In the genomic region with DNA sequence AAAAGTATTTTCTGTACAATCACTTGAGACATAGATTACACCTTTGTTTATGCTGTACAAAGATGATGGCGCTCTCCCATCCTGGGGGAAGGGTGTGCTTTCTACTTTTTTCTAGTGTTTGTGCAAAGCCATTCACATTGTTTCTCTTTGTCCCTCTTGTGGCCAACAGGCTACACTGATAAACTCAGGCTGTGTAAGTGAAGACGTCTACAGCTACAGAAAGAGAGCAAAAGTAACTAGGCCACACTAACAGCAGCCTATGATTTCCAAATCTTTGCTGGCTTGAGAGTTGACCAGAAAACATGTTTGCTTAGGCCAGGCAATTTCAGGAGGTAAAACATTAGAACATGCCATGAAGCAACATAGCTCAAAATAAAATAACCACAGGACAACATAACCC, we compare ENCODE assay signal across 13 cellular contexts.
DNase-seq lines count a peak whose midpoint lies in the region; ATAC-seq and TF ChIP-seq lines count a peak whose summit lies in the region.
"Had no signal": no experiment of that assay in that cellular context is flagged by ENCODE, and none has a peak within 500 bp of the region (broad histone marks: within the 10 kb centered on the region; RNA-seq: fewer than 3 reads in every experiment).

No MANE protein-coding gene starts in this region.

- H3K27ac ChIP-seq in OCI-LY7 (ENCODE audit: low read depth, low read length, poor library complexity, severe bottlenecking), result no peak overlapping the region
- H3K27ac ChIP-seq: pancreas had no signal

- CTCF ChIA-PET in OCI-LY7 (lab: Charles Lee; ENCODE audit: unreplicated experiment), result no interaction called here

- H3K27me3 ChIP-seq in MG63, result no peaks in the 10 kb centered on the region
- H3K27me3 ChIP-seq: pancreas had no signal

- intact Hi-C loops in OCI-LY7 (cut with micrococcal nuclease; ENCODE audit: unreplicated experiment), result no loop called here

- no TSS peak for BruUV-seq in OCI-LY7 (replicated peaks; lab: Mats Ljungman, UMichigan)

- no peak overlapping the region for H3K4me3 ChIP-seq in OCI-LY7 (ENCODE audit: low read depth, low read length, poor library complexity, severe bottlenecking)
- H3K4me3 ChIP-seq in epithelial cell of proximal tubule (ENCODE audit: low read depth, low read length), result no peak overlapping the region
- no peak overlapping the region for H3K4me3 ChIP-seq in retinal pigment epithelial cell (ENCODE audit: low read length)
- no peak overlapping the region for H3K4me3 ChIP-seq in MG63
- H3K4me3 ChIP-seq: pancreas had no signal

- H3K9me3 ChIP-seq in OCI-LY7 (ENCODE audit: low read length) (no peaks in the 10 kb centered on the region), MG63 (no peaks in the 10 kb centered on the region)
- H3K9me3 ChIP-seq: pancreas had no signal

- no peak for ATAC-seq in GM19463 (IDR thresholded peaks at IDR 0.05; ENCODE audit: unreplicated experiment)

- no peak overlapping the region for H3K4me2 ChIP-seq in OCI-LY7 (ENCODE audit: low read length)

- H2AFZ ChIP-seq in OCI-LY7 (ENCODE audit: low read length), result no peak overlapping the region

- no peaks in the 10 kb centered on the region for H3K79me2 ChIP-seq in OCI-LY7 (ENCODE audit: insufficient read depth, low read depth, low read length)

- no peaks in the 10 kb centered on the region for H3K9me2 ChIP-seq in OCI-LY7 (ENCODE audit: insufficient read depth, low read length)

- DNase-seq in NCI-H146 (lab: John Stamatoyannopoulos, UW) (peak; percentile 7), NCI-H146 treated with DMSO at 0.1 percent for 48 hours (lab: John Stamatoyannopoulos, UW; ENCODE audit: unreplicated experiment) (no peak), OCI-LY7 (ENCODE audit: low spot score) (no peak), epithelial cell of proximal tubule (ENCODE audit: low read depth) (no peak), retinal pigment epithelial cell (ENCODE audit: low read depth) (no peak), A172 (ENCODE audit: low spot score) (no peak), MG63 (no peak)
- DNase-seq: activated CD8-positive, alpha-beta memory T cell treated with anti-CD3 and anti-CD28 coated beads for 24 hours; kidney glomerular epithelial cell; pancreas; stimulated activated CD4-positive, alpha-beta T cell treated with anti-CD3 and anti-CD28 coated beads, Interleukin-4, amount 100 ng/mL, for 4 hours; substantia nigra had no signal

- H3K4me1 ChIP-seq in OCI-LY7 (ENCODE audit: insufficient read depth, low read length, poor library complexity, severe bottlenecking), result no peaks in the 10 kb centered on the region
- H3K4me1 ChIP-seq: pancreas had no signal

- H4K20me1 ChIP-seq in OCI-LY7 (ENCODE audit: insufficient read depth, low read length), result no peaks in the 10 kb centered on the region

- POLR2A ChIA-PET in OCI-LY7 (lab: Charles Lee), result interaction anchor here (0.5 kb wide), 1 partner anchor 363 kb away, joined by 5 read pairs; no protein-coding TSS in a partner anchor

- H3K36me3 ChIP-seq in OCI-LY7 (ENCODE audit: insufficient read depth, low read length) (no peaks in the 10 kb centered on the region), MG63 (no peaks in the 10 kb centered on the region)
- H3K36me3 ChIP-seq: pancreas had no signal

- TF ChIP-seq CTCF in OCI-LY7 (conservative IDR thresholded peaks at IDR 0.05; ENCODE audit: low read length), result 0 out of 2 replicates have a peak, but pooled peaks have one; percentile 28
- peak; percentile 49 for TF ChIP-seq CTCF in epithelial cell of proximal tubule (conservative IDR thresholded peaks at IDR 0.05; ENCODE audit: low read depth, low read length)
- TF ChIP-seq CTCF in retinal pigment epithelial cell (conservative IDR thresholded peaks at IDR 0.05; ENCODE audit: low read depth, low read length), result peak; percentile 45
